Comparison of ENCODE assay signal across 33 cellular contexts in genomic region chr1:47411441-47411840, GRCh38. TPM values are rescaled to one million over a fixed set of nuclear protein-coding genes. Genes with fewer than 3 reads are reported as not detected.
DNase-seq lines count a peak whose midpoint lies in the region; ATAC-seq, FAIRE-seq and TF ChIP-seq lines count a peak whose summit lies in the region.
"Had no signal": no experiment of that assay in that cellular context is flagged by ENCODE, and none has a peak within 500 bp of the region (broad histone marks: within the 10 kb centered on the region; RNA-seq: fewer than 3 reads in every experiment).

No MANE protein-coding gene starts in this region.

- ATAC-seq in foreskin keratinocyte (peak; percentile 50), GM21529 (IDR thresholded peaks at IDR 0.05; ENCODE audit: unreplicated experiment) (no peak)
- ATAC-seq: activated CD8-positive, alpha-beta memory T cell treated with anti-CD3 and anti-CD28 coated beads, Interleukin-2, amount 10 ng/mL, durations not matched to agents 7 days and 5 days; activated T-cell treated with anti-CD3 and anti-CD28 coated beads, Interleukin-2, amount 50 U/mL, for 72 hours had no signal

- H3K79me2 ChIP-seq in mammary epithelial cell (ENCODE audit: insufficient read depth, low read length), result no peaks in the 10 kb centered on the region

- intact Hi-C loops in mammary epithelial cell (cut with micrococcal nuclease), result no loop called here
- intact Hi-C loops in breast epithelium (cut with DNase I; ENCODE audit: low total_unique reads), result no loop called here

- in situ Hi-C loops in mammary epithelial cell (cut with MboI; ENCODE audit: low sequenced_read_pairs in 2 of 2), result loop anchor here in 1 of 2 donors (25.0 kb wide), 1 partner anchor 224 kb away; the partner anchor contains the start of gene PDZK1IP1

- no peaks in the 10 kb centered on the region for H3K36me3 ChIP-seq in mammary epithelial cell (ENCODE audit: insufficient read depth, low read length)
- H3K36me3 ChIP-seq in breast epithelium, result no peaks in the 10 kb centered on the region
- H3K36me3 ChIP-seq: neutrophil, prostate gland had no signal

- TF ChIP-seq POLR2A in breast epithelium (IDR thresholded peaks at IDR 0.05), result no peak

- dilution Hi-C loops in mammary epithelial cell (cut with HindIII; ENCODE audit: low sequenced_read_pairs), result no loop called here

- H3K4me3 ChIP-seq in mammary epithelial cell (replicated peaks in 1 of 3; ENCODE audit: insufficient read depth in 1 of 3, low read depth in 2 of 3, low read length in 3 of 3), result no peak overlapping the region
- no peak overlapping the region for H3K4me3 ChIP-seq in breast epithelium
- H3K4me3 ChIP-seq: prostate gland had no signal

- CTCF ChIA-PET in mammary epithelial cell (lab: Charles Lee; ENCODE audit: low non-redundant PET), result no interaction called here

- peak overlapping the region; percentile 10 for H2AFZ ChIP-seq in mammary epithelial cell (ENCODE audit: low read depth, low read length)

- H3K4me2 ChIP-seq in mammary epithelial cell (ENCODE audit: insufficient read depth, low read depth, low read length), result no peak overlapping the region
- H3K4me2 ChIP-seq: SK-N-SH had no signal

- WGBS in mammary epithelial cell (ENCODE audit: low coverage, missing lambda C conversion rate), result 58% methylated on average over 2 of the region's 2 CpGs

- no TSS peak for BruUV-seq in mammary epithelial cell (replicated peaks; lab: Mats Ljungman, UMichigan)

- no peaks in the 10 kb centered on the region for H3K27me3 ChIP-seq in mammary epithelial cell (ENCODE audit: insufficient read depth, low read length)
- peaks cover 2 to 14% of the 10 kb centered on the region in 2 donors for H3K27me3 ChIP-seq in breast epithelium
- peaks cover 20% of the 10 kb centered on the region for H3K27me3 ChIP-seq in foreskin keratinocyte

- H3K9me3 ChIP-seq in mammary epithelial cell (replicated peaks; ENCODE audit: insufficient read depth, low read length), result no peaks in the 10 kb centered on the region
- H3K9me3 ChIP-seq in breast epithelium, result no peaks in the 10 kb centered on the region
- H3K9me3 ChIP-seq: Caco-2, neutrophil, prostate gland, SK-N-SH had no signal

- H3K9ac ChIP-seq in mammary epithelial cell (ENCODE audit: insufficient read depth, low read length), result no peak overlapping the region
- H3K9ac ChIP-seq: SK-N-SH had no signal

- FAIRE-seq in RCC 7860 (lab: Jason Lieb, UNC), result no peak
- FAIRE-seq: A204.1, GM12892 had no signal

- TF ChIP-seq CTCF in mammary epithelial cell (conservative IDR thresholded peaks at IDR 0.05 in 1 of 2, IDR thresholded peaks at IDR 0.05 in 1 of 2; ENCODE audit: extremely low read depth in 1 of 2, insufficient read depth in 1 of 2, low read depth in 1 of 2, low read length in 2 of 2) (no peak), breast epithelium (IDR thresholded peaks at IDR 0.05) (no peak), foreskin keratinocyte (conservative IDR thresholded peaks at IDR 0.05) (no peak)

- H3K27ac ChIP-seq in mammary epithelial cell (ENCODE audit: insufficient read depth, low read depth, low read length), result no peak overlapping the region
- H3K27ac ChIP-seq in breast epithelium, result no peak overlapping the region
- H3K27ac ChIP-seq in foreskin keratinocyte, result no peak overlapping the region
- H3K27ac ChIP-seq: HL-60, neutrophil, prostate gland, VCaP had no signal

- DNase-seq in mammary epithelial cell (no peak), breast epithelium (ENCODE audit: low spot score in 2 of 2) (no peak), RCC 7860 (ENCODE audit: low spot score) (peak; percentile 29), foreskin keratinocyte (no peak), NCI-H446 (lab: John Stamatoyannopoulos, UW) (no peak), COLO829 (ENCODE audit: low spot score) (no peak)
- DNase-seq in activated CD4-positive, CD25-positive, alpha-beta regulatory T cell (lab: John Stamatoyannopoulos, UW), result no peak
- DNase-seq: activated CD4-positive, alpha-beta T cell treated with anti-CD3 and anti-CD28 coated beads, Interleukin-2, amount 10 ng/mL, durations not matched to agents 7 days and 5 days; activated CD8-positive, alpha-beta memory T cell treated with anti-CD3 and anti-CD28 coated beads, Interleukin-2, amount 10 ng/mL, durations not matched to agents 7 days and 5 days; activated naive CD4-positive, alpha-beta T cell treated with Interleukin-2 at 50 U/mL for 16 hours; activated T-cell treated with anti-CD3 and anti-CD28 coated beads, Interleukin-2, amount 50 U/mL, for 72 hours; amygdala; Caco-2; caudate nucleus; DMS79; H7; head of caudate nucleus; NCI-H2171 treated with DMSO at 0.1 percent for 48 hours; NCI-H69; SK-N-SH had no signal

- no peaks in the 10 kb centered on the region for H4K20me1 ChIP-seq in mammary epithelial cell (ENCODE audit: insufficient read depth, low read length)

- peaks cover 46% of the 10 kb centered on the region for H3K4me1 ChIP-seq in mammary epithelial cell (ENCODE audit: insufficient read depth, low read length)
- H3K4me1 ChIP-seq in breast epithelium, result no peaks in the 10 kb centered on the region
- peaks cover 29% of the 10 kb centered on the region for H3K4me1 ChIP-seq in foreskin keratinocyte
- H3K4me1 ChIP-seq: prostate gland had no signal

RNA-seq across cellular contexts. Expression of gene FOXE3, which starts 4.6 kb away (rescaled TPM):
- total RNA-seq in mammary epithelial cell, result not detected
- polyA plus RNA-seq in mammary epithelial cell, result 0.03 TPM
- polyA minus RNA-seq in mammary epithelial cell, result not detected
- total RNA-seq in breast epithelium, result not detected
- total RNA-seq in foreskin keratinocyte, result not detected in 2 replicates
- polyA plus RNA-seq in foreskin keratinocyte, result 0.07 and 0.08 TPM in 2 replicates
- total RNA-seq: activated CD4-positive, alpha-beta T cell treated with anti-CD3 and anti-CD28 coated beads, Interleukin-2, amount 10 ng/mL, durations not matched to agents 7 days and 5 days; activated CD8-positive, alpha-beta memory T cell treated with anti-CD3 and anti-CD28 coated beads, Interleukin-2, amount 10 ng/mL, durations not matched to agents 7 days and 5 days; activated T-cell treated with anti-CD3 and anti-CD28 coated beads, Interleukin-2, amount 50 U/mL, for 72 hours; Caco-2; dermis microvascular lymphatic vessel endothelial cell; MCF 10A; mesenteric fat pad; skeletal muscle tissue; T-helper 2 cell treated with Interferon-gamma antibody and Interleukin-4, amounts not matched to agents 100 ng/mL and 5 ng/mL, for 36 hours; ureter had no signal
- polyA plus RNA-seq: SK-N-SH had no signal

RNA-seq across cellular contexts. Expression of gene FOXD2, which starts 26.4 kb away (rescaled TPM):
- total RNA-seq in mammary epithelial cell (1 to 10 TPM in 1 of 2 donors, under 1 TPM in 1; 0.50 to 1.1 TPM), breast epithelium (under 1 TPM in 2 of 3 donors, not detected in 1; 0.32 to 0.33 TPM), foreskin keratinocyte (0.14 and 0.20 TPM in 2 replicates)
- polyA plus RNA-seq in mammary epithelial cell (0.16 TPM), foreskin keratinocyte (0.11 TPM in 2 replicates)
- not detected for polyA minus RNA-seq in mammary epithelial cell
- polyA plus RNA-seq: SK-N-SH had no signal
